ENCODE assay signal across 23 cellular contexts in the genomic region with DNA sequence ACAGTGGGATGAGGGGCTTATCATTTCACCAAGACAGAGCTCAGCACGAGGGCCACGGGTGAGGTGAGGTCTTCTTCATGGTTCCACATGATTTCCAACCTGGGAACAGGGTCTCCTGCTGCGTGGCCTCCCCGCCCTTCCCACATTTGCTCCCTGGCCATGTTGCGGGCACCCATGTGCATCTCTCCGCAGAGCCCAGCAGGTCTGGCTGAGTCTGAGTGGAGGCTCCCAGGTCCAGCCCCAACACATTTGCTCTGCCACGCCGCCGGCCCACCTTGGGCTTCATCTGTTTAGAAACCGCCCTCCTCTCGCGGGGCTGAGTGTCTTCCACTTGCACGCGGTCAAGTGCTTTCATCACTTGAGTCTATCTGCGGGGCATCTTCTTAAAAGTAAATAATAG.
"Had no signal": no experiment of that assay in that cellular context is flagged by ENCODE, and none has a peak within 500 bp of the region (broad histone marks: within the 10 kb centered on the region; RNA-seq: fewer than 3 reads in every experiment).

No MANE protein-coding gene starts in this region.

- DNase-seq: activated CD4-positive, alpha-beta T cell treated with anti-CD3 and anti-CD28 coated beads for 4 hours; activated CD4-positive, alpha-beta T cell treated with anti-CD3 and anti-CD28 coated beads, Interleukin-2, amount 50 U/mL, for 4 hours; activated naive CD4-positive, alpha-beta T cell treated with anti-CD3 and anti-CD28 coated beads for 36 hours; activated T-cell treated with anti-CD3 and anti-CD28 coated beads for 4 hours; activated T-cell treated with anti-CD3 and anti-CD28 coated beads, Interleukin-2, amount 50 U/mL, for 72 hours; amniotic stem cell; central memory CD4-positive, alpha-beta T cell; foreskin keratinocyte; hypothalamus; immature natural killer cell; psoas muscle; stimulated activated CD4-positive, alpha-beta T cell treated with anti-CD3 and anti-CD28 coated beads, Interleukin-12 subunit alpha, Interleukin-12 subunit beta, amount 100 ng/mL, for 4 hours; stimulated activated CD4-positive, alpha-beta T cell treated with anti-CD3 and anti-CD28 coated beads, Interleukin-4, amount 100 ng/mL, for 1 hour; stimulated activated naive CD8-positive, alpha-beta T cell treated with anti-CD3 and anti-CD28 coated beads, Interleukin-15, Interleukin-2, amounts not matched to agents 100 U/mL and 50 U/mL, for 24 hours; trophoblast cell had no signal

- H3K9me3 Mint-ChIP-seq: activated naive CD4-positive, alpha-beta T cell treated with anti-CD3 and anti-CD28 coated beads for 36 hours; immature natural killer cell had no signal

- H3K27me3 ChIP-seq: esophagus muscularis mucosa, foreskin keratinocyte, heart left ventricle, left lung, pancreas, vagina had no signal

- ATAC-seq: activated T-cell treated with anti-CD3 and anti-CD28 coated beads, Interleukin-2, amount 50 U/mL, for 72 hours; foreskin keratinocyte; heart left ventricle; left lung; pancreas; psoas muscle; stimulated activated naive CD8-positive, alpha-beta T cell treated with anti-CD3 and anti-CD28 coated beads, Interleukin-15, Interleukin-2, amounts not matched to agents 100 U/mL and 50 U/mL, for 24 hours had no signal

- H3K9me3 ChIP-seq: esophagus muscularis mucosa, heart left ventricle, left lung, pancreas, psoas muscle, thoracic aorta, vagina had no signal

- H3K4me3 Mint-ChIP-seq: activated naive CD4-positive, alpha-beta T cell treated with anti-CD3 and anti-CD28 coated beads for 36 hours; activated T-cell treated with anti-CD3 and anti-CD28 coated beads, Interleukin-2, amount 50 U/mL, for 72 hours; immature natural killer cell had no signal

- H3K4me1 ChIP-seq: foreskin keratinocyte, left lung, pancreas, vagina had no signal

- H3K27ac Mint-ChIP-seq: activated naive CD4-positive, alpha-beta T cell treated with anti-CD3 and anti-CD28 coated beads for 36 hours; activated T-cell treated with anti-CD3 and anti-CD28 coated beads, Interleukin-2, amount 50 U/mL, for 72 hours; immature natural killer cell had no signal

- H3K27ac ChIP-seq: esophagus muscularis mucosa, foreskin keratinocyte, heart left ventricle, left lung, pancreas, psoas muscle, thoracic aorta, vagina, VCaP had no signal

- H3K4me1 Mint-ChIP-seq: immature natural killer cell had no signal

- H3K4me3 ChIP-seq: esophagus muscularis mucosa, heart left ventricle, left lung, pancreas, psoas muscle, thoracic aorta, vagina had no signal

- FAIRE-seq: pancreas, TTC549 had no signal
